8 cellular contexts compared by ENCODE assay signal in the genomic region with DNA sequence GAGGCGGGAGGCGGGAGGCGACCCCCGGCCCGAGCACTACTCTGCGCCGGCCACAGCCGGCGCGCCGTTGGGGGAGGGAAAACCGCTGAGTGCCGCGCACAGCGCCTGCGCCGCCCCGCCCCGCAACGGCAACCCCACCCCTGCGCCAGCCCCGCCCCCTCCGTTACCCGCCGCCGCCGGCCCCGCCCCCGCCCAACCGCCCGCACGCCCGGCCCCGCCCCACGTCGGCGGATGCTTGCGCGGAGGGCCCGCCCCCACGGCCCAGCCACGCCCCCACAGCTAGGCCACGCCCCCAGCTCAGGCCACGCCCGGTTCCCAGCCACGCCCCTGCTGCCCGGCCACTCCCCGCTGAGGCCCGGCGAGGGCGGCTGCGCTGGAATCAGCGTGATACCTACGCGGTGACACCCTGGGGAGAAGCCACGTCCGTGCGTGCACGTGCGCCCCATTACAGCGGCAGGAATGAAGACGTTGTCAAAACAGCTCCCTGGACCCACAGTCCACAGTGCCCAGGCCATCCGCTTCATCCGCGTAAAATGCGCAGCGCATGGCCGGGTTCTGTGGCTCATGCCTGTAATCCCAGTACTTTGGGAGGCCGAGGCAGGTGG. TPM values are rescaled to one million over a fixed set of nuclear protein-coding genes. Genes with fewer than 3 reads are reported as not detected.
DNase-seq lines count a peak whose midpoint lies in the region; ATAC-seq and TF ChIP-seq lines count a peak whose summit lies in the region.

A gene (minus strand): TSS at position 91 of the 605 bp plus-strand sequence. CDS start 152 bp downstream, outside the sequence.

- peak within 1 kb of the TSS in 1 of 2 donors; percentile 77 for H3K27ac ChIP-seq in coronary artery

- ATAC-seq in HG03097 (IDR thresholded peaks at IDR 0.05; ENCODE audit: low FRiP score, unreplicated experiment), result peak; percentile 67
- ATAC-seq in left lobe of liver, result peak; percentile 98

- no peak for TF ChIP-seq CTCF in coronary artery (IDR thresholded peaks at IDR 0.05)

- peak; percentile 63 to 74 for DNase-seq in NCI-H524 (lab: John Stamatoyannopoulos, UW)
- no peak for DNase-seq in NCI-H524 treated with DMSO at 0.1 percent for 48 hours (lab: John Stamatoyannopoulos, UW)
- peak; percentile 57 for DNase-seq in NCI-H510A treated with DMSO at 0.1 percent for 48 hours (lab: John Stamatoyannopoulos, UW)
- peak; percentile 94 for DNase-seq in activated CD4-positive, alpha-beta T cell treated with anti-CD3 and anti-CD28 coated beads for 48 hours
- DNase-seq in coronary artery (ENCODE audit: low spot score), result peak; percentile 93
- DNase-seq in left lobe of liver (ENCODE audit: low spot score), result peak; percentile 96
- peak; percentile 90 for DNase-seq in stimulated activated CD4-positive, alpha-beta T cell treated with anti-CD3 and anti-CD28 coated beads, Interleukin-2, amount 100 ng/mL, for 4 hours (ENCODE audit: low read depth)

- H3K4me3 ChIP-seq in coronary artery, result peak within 1 kb of the TSS; percentile 87

RNA-seq across cellular contexts. Expression of the gene that starts here (rescaled TPM):
- 6.2 TPM for total RNA-seq in left lobe of liver
